ENCODE assay signal across 8 cellular contexts in the genomic region with DNA sequence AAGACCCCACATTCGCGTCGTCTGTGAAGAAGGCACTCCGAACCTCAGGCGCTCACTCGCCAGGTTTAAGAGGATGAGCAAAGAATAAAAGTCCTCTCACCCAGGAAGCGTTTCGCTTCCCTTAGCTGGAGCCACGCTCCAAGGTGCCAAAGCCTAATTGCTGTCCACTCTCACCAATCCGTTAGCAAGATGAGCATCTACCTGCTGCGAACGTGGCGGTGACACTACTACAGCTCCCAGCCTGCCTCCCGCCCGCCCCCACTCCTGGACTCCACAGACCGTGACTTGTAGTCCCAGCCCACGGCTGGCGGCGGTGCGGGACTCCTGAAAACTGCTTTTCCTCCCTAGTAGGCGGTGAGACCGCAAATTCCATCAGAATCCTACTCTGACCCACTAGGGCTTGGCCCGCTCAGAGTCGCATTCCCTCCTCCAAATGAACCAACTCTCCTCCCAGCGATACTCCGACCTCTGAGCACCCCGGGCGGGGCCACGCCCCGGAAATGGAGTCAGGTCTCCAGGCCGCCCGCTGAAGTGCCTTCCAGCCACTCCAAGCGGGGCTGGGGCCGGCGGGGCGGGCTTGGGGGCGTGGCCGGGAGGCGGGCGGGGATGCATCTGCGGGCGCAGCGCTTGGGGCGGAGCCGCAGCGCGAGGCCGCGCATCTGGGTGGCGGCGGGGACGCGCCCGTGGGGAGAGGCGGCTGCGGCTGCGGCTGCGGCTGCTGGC. TPM values are rescaled to one million over a fixed set of nuclear protein-coding genes. Genes with fewer than 3 reads are reported as not detected.
A peak's percentile ranks its signal among the peaks of the same experiment; 100 is the strongest.
DNase-seq lines count a peak whose midpoint lies in the region; ATAC-seq lines count a peak whose summit lies in the region.

No MANE protein-coding gene starts in this region.

- peak overlapping the region; percentile 78 to 96 (median 86) for H3K4me2 ChIP-seq in BLaER1 treated with 17β-estradiol and CSF1 and Interleukin-3, amounts not matched to agents 10 nM and 100 nM

- H3K27ac ChIP-seq in BLaER1 treated with 17β-estradiol and CSF1 and Interleukin-3, amounts not matched to agents 10 nM and 100 nM = peak overlapping the region; percentile 47 to 99 (median 79); a peak in 21 of 22 replicates
- H3K27ac ChIP-seq in cingulate gyrus (ENCODE audit: low read depth, low read length) = peak overlapping the region; percentile 87

- H3K27me3 ChIP-seq in BLaER1 treated with 17β-estradiol and CSF1 and Interleukin-3, amounts not matched to agents 10 nM and 100 nM = no peaks in the 10 kb centered on the region

- ATAC-seq in GM19328 (IDR thresholded peaks at IDR 0.05; ENCODE audit: unreplicated experiment) = peak; percentile 93
- peak; percentile 90 for ATAC-seq in HG03460 (IDR thresholded peaks at IDR 0.05; ENCODE audit: unreplicated experiment)
- ATAC-seq in left colon = peak; percentile 84

- DNase-seq in NCI-H524 (lab: John Stamatoyannopoulos, UW) (peak; percentile 88 to 96), left colon (peak; percentile 98)
- DNase-seq in activated CD4-positive, alpha-beta T cell treated with anti-CD3 and anti-CD28 coated beads for 4 hours = peak; percentile 95 to 97
- peak; percentile 97 for DNase-seq in stimulated activated CD4-positive, alpha-beta T cell treated with anti-CD3 and anti-CD28 coated beads, Interleukin-1b, Interleukin-23, amount 100 ng/mL, for 24 hours (ENCODE audit: low read depth in 4 of 4, low spot score in 1 of 4)

- H3K36me3 ChIP-seq in BLaER1 treated with 17β-estradiol and CSF1 and Interleukin-3, amounts not matched to agents 10 nM and 100 nM = peaks cover 0 to 7% (median 5%) of the 10 kb centered on the region in 11 experiments; a peak in 9 of 22 replicates

- peaks cover 20 to 30% (median 26%) of the 10 kb centered on the region in 11 experiments for H4K20me1 ChIP-seq in BLaER1 treated with 17β-estradiol and CSF1 and Interleukin-3, amounts not matched to agents 10 nM and 100 nM

- peak overlapping the region; percentile 66 to 98 (median 84) for H3K9ac ChIP-seq in BLaER1 treated with 17β-estradiol and CSF1 and Interleukin-3, amounts not matched to agents 10 nM and 100 nM

- intact Hi-C loops in left colon (cut with DNase I, micrococcal nuclease) = no loop called here

- H3K4me1 ChIP-seq in BLaER1 treated with 17β-estradiol and CSF1 and Interleukin-3, amounts not matched to agents 10 nM and 100 nM = peaks cover 20 to 33% (median 29%) of the 10 kb centered on the region in 10 experiments

- peak overlapping the region; percentile 60 to 100 (median 94) for H3K4me3 ChIP-seq in BLaER1 treated with 17β-estradiol and CSF1 and Interleukin-3, amounts not matched to agents 10 nM and 100 nM

- H3K9me3 ChIP-seq in BLaER1 treated with 17β-estradiol and CSF1 and Interleukin-3, amounts not matched to agents 10 nM and 100 nM (replicated peaks in 1 of 11) = peaks cover 0 to 16% (median 10%) of the 10 kb centered on the region in 11 experiments; a peak in 10 of 22 replicates

RNA-seq across cellular contexts. Expression of gene PTPN12, which starts 0.5 kb away (rescaled TPM):
- total RNA-seq in left colon = 10 to 100 TPM; 40.6 to 46.6 TPM

Comparison
In these comparisons a context has a peak if more than half of its experiments do, and no peak if none do; other contexts are left out.
1. Peak in every context shown above with its lines: DNase-seq, ATAC-seq, H3K4me3 ChIP-seq and H3K27ac ChIP-seq.